In the genomic region with DNA sequence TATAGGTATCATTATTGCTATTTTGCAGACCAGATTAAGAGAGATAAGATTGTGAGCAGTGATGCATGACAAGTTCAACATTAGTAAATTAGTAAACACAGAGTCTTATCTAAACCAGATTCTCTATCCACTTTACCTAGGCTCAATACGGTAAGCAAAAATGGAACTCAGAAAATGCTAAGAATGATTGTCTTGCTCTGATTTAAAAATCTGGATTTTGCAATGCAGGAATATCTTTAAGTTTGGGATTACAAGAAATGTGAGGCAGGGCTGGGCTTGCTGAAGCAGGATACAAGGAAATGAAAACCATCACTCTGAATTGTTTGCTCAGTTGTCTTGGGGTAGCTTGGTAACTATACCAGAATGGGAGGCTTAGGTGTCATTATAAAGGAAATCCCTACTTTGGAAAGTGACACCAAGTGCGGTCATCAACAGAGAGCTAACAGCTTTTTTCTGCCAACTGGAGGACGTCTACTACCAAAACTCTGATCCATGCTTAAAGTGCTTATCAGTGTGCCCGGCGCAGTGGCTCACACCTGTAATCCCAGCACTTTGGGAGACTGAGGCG, we compare ENCODE assay signal across 12 cellular contexts.
"Had no signal": no experiment of that assay in that cellular context is flagged by ENCODE, and none has a peak within 500 bp of the region (broad histone marks: within the 10 kb centered on the region; RNA-seq: fewer than 3 reads in every experiment).

No MANE protein-coding gene starts in this region.

- ATAC-seq: foreskin keratinocyte, left colon, pancreas, upper lobe of right lung had no signal

- DNase-seq: activated CD4-positive, alpha-beta memory T cell treated with anti-CD3 and anti-CD28 coated beads, Interleukin-2, amount 10 ng/mL, durations not matched to agents 7 days and 5 days; activated CD4-positive, CD25-positive, alpha-beta regulatory T cell treated with anti-CD3 and anti-CD28 coated beads, Interleukin-2, amount 50 U/mL, for 72 hours; activated CD8-positive, alpha-beta memory T cell treated with anti-CD3 and anti-CD28 coated beads, Interleukin-2, amount 50 U/mL, for 4 hours; activated naive CD4-positive, alpha-beta T cell; aorta; foreskin keratinocyte; left colon; naive B cell; pancreas; stimulated activated CD4-positive, alpha-beta T cell treated with anti-CD3 and anti-CD28 coated beads, Interleukin-4, amount 100 ng/mL, for 1 hour; stimulated activated CD8-positive, alpha-beta memory T cell treated with anti-CD3 and anti-CD28 coated beads, Interleukin-4, amount 100 ng/mL, for 48 hours; upper lobe of right lung had no signal
